Comparison of ENCODE assay signal across 18 cellular contexts in genomic region chr21:28421716-28422480, GRCh38.
DNase-seq lines count a peak whose midpoint lies in the region; ATAC-seq and TF ChIP-seq lines count a peak whose summit lies in the region.
"Had no signal": no experiment of that assay in that cellular context is flagged by ENCODE, and none has a peak within 500 bp of the region (broad histone marks: within the 10 kb centered on the region; RNA-seq: fewer than 3 reads in every experiment).

No MANE protein-coding gene starts in this region.

- TF ChIP-seq EP300 in stomach (IDR thresholded peaks at IDR 0.05) (no peak), transverse colon (IDR thresholded peaks at IDR 0.05; ENCODE audit: low read depth) (no peak)

- H3K36me3 ChIP-seq in stomach (no peaks in the 10 kb centered on the region), transverse colon (no peaks in the 10 kb centered on the region)

- TF ChIP-seq POLR2A in stomach (IDR thresholded peaks at IDR 0.05), result no peak
- TF ChIP-seq POLR2A in transverse colon (IDR thresholded peaks at IDR 0.05), result no peak

- DNase-seq in Right ventricle myocardium superior, result no peak
- no peak for DNase-seq in cardiac septum (ENCODE audit: low spot score)
- DNase-seq in dedifferentiated amniotic fluid mesenchymal stem cell (ENCODE audit: extremely low spot score), result peak; percentile 76
- no peak for DNase-seq in stomach
- no peak for DNase-seq in cerebellar nuclear complex (lab: John Stamatoyannopoulos, UW)
- DNase-seq in transverse colon, result no peak
- DNase-seq: 8988T; activated CD8-positive, alpha-beta memory T cell treated with anti-CD3 and anti-CD28 coated beads for 24 hours; activated effector memory CD4-positive, alpha-beta T cell treated with Interleukin-2 at 50 U/mL for 16 hours; effector CD4-positive, alpha-beta T cell; glutamatergic neuron; mucosa of descending colon; posterior cingulate gyrus; stimulated activated CD4-positive, alpha-beta T cell treated with anti-CD3 and anti-CD28 coated beads, Interleukin-15, amount 100 ng/mL, for 24 hours; testis had no signal

- no peaks in the 10 kb centered on the region for H3K27me3 Mint-ChIP-seq in nephron (ENCODE audit: low read depth)

- peak; percentile 39 for ATAC-seq in Right ventricle myocardium superior (ENCODE audit: poor library complexity)
- no peak for ATAC-seq in HG02884 (IDR thresholded peaks at IDR 0.05; ENCODE audit: unreplicated experiment)
- ATAC-seq: mucosa of descending colon, SK-N-SH treated with all-trans-retinoic acid at 6 μM for 48 hours had no signal

- peaks cover 29% of the 10 kb centered on the region for H3K4me1 Mint-ChIP-seq in nephron

- H3K27ac Mint-ChIP-seq in nephron, result peak overlapping the region in 2 of 3 experiments; percentile 66 to 85

- 58 to 71% (median 68%) methylated on average over 3 of the region's 3 CpGs for WGBS in stomach, 5 donors
- WGBS in transverse colon (ENCODE audit: low coverage in 1 of 2), 2 donors, result 42 to 55% methylated on average over 2 to 3 of the region's 3 CpGs

- no peaks in the 10 kb centered on the region for H3K9me3 Mint-ChIP-seq in nephron

- no peaks in the 10 kb centered on the region for H3K9me3 ChIP-seq in stomach
- no peaks in the 10 kb centered on the region for H3K9me3 ChIP-seq in transverse colon
- H3K9me3 ChIP-seq: mucosa of descending colon, testis had no signal

- intact Hi-C loops in Right ventricle myocardium superior (cut with DNase I) (no loop called here), cardiac septum (cut with DNase I) (no loop called here), stomach (cut with DNase I; ENCODE audit: low total_unique reads) (no loop called here), transverse colon (cut with DNase I; ENCODE audit: low total_unique reads) (no loop called here)

- H3K36me3 Mint-ChIP-seq in nephron (ENCODE audit: low read depth), result no peaks in the 10 kb centered on the region

- TF ChIP-seq CTCF in nephron (IDR thresholded peaks at IDR 0.05; ENCODE audit: unreplicated experiment in 3 of 3) (no peak), stomach (IDR thresholded peaks at IDR 0.05) (no peak), transverse colon (IDR thresholded peaks at IDR 0.05) (no peak)

- no peak overlapping the region for H3K4me3 ChIP-seq in stomach
- H3K4me3 ChIP-seq in transverse colon, result no peak overlapping the region
- H3K4me3 ChIP-seq: mucosa of descending colon, testis had no signal

- in situ Hi-C loops in transverse colon (cut with MboI; ENCODE audit: low pct_ligation_motif_present in 1 of 4, low pct_unique_long_range_greater_than_20kb in 1 of 4, low sequenced_read_pairs in 3 of 4), result no loop called here

- H3K27ac ChIP-seq in stomach (peak overlapping the region in 1 of 5 donors; percentile 28), transverse colon (peak overlapping the region in 1 of 4 donors; percentile 5)
- H3K27ac ChIP-seq: testis had no signal

- H3K27me3 ChIP-seq in stomach (no peaks in the 10 kb centered on the region), transverse colon (no peaks in the 10 kb centered on the region)
- H3K27me3 ChIP-seq: testis had no signal

- no peak overlapping the region for H3K4me3 Mint-ChIP-seq in nephron

- H3K4me1 ChIP-seq in stomach, result peaks cover 0 to 9% (median 0%) of the 10 kb centered on the region in 4 donors
- H3K4me1 ChIP-seq in transverse colon, result no peaks in the 10 kb centered on the region
- H3K4me1 ChIP-seq: testis had no signal
